Comparison of ENCODE assay signal across 20 cellular contexts in genomic region chrX:13464599-13465275, GRCh38.
DNase-seq lines count a peak whose midpoint lies in the region; ATAC-seq lines count a peak whose summit lies in the region.
"Had no signal": no experiment of that assay in that cellular context is flagged by ENCODE, and none has a peak within 500 bp of the region (broad histone marks: within the 10 kb centered on the region; RNA-seq: fewer than 3 reads in every experiment).

No MANE protein-coding gene starts in this region.

- peak; percentile 24 for DNase-seq in DMS 273 (lab: John Stamatoyannopoulos, UW; ENCODE audit: unreplicated experiment)
- no peak for DNase-seq in DMS 273 treated with DMSO at 0.1 percent for 48 hours (lab: John Stamatoyannopoulos, UW)
- DNase-seq in astrocyte of the hippocampus (ENCODE audit: low read depth, low spot score), result peak; percentile 19
- peak; percentile 36 for DNase-seq in iris pigment epithelial cell (ENCODE audit: low read depth)
- no peak for DNase-seq in activated effector memory CD4-positive, alpha-beta T cell treated with anti-CD3 and anti-CD28 coated beads, Interleukin-2, amount 50 U/mL, for 16 hours
- DNase-seq in NCI-H1092 (lab: John Stamatoyannopoulos, UW), result no peak
- DNase-seq: activated CD4-positive, alpha-beta T cell treated with anti-CD3 and anti-CD28 coated beads for 4 hours; activated naive CD4-positive, alpha-beta T cell treated with Interleukin-2 at 50 U/mL for 16 hours; activated T-cell treated with anti-CD3 and anti-CD28 coated beads, Interleukin-2, amount 50 U/mL, for 48 hours; CD8-positive, alpha-beta memory T cell; NCI-H1436 treated with DMSO at 0.1 percent for 48 hours; NCI-H2107; NCI-H524 treated with DMSO at 0.1 percent for 48 hours; sigmoid colon had no signal

- H3K27me3 ChIP-seq in skeletal muscle tissue (ENCODE audit: control insufficient read depth in 3 of 3, insufficient read depth in 3 of 3, low read length in 3 of 3), result no peaks in the 10 kb centered on the region
- H3K27me3 ChIP-seq: sigmoid colon had no signal

- H3K36me3 ChIP-seq in skeletal muscle tissue (ENCODE audit: control insufficient read depth in 3 of 3, insufficient read depth in 3 of 3, low read length in 3 of 3), result no peaks in the 10 kb centered on the region
- H3K36me3 ChIP-seq: sigmoid colon had no signal

- H3K9me3 ChIP-seq in skeletal muscle tissue (ENCODE audit: control insufficient read depth in 3 of 3, low read length in 3 of 3), result peaks cover 0 to 3% (median 0%) of the 10 kb centered on the region in 3 donors
- H3K9me3 ChIP-seq: sigmoid colon had no signal

- no peak overlapping the region for H3K4me3 ChIP-seq in skeletal muscle tissue (ENCODE audit: low read length in 3 of 3)
- H3K4me3 ChIP-seq: GM23338, K562, sigmoid colon had no signal

- peaks cover 0 to 3% (median 3%) of the 10 kb centered on the region in 3 donors for H3K4me1 ChIP-seq in skeletal muscle tissue (ENCODE audit: control insufficient read depth in 3 of 3, insufficient read depth in 3 of 3, low read length in 3 of 3)

- no peak overlapping the region for H3K9ac ChIP-seq in skeletal muscle tissue (ENCODE audit: low read depth in 1 of 3, low read length in 3 of 3)

- H3K27ac ChIP-seq in skeletal muscle tissue (ENCODE audit: low read depth, low read length), result peak overlapping the region; percentile 1
- H3K27ac ChIP-seq: 22Rv1, sigmoid colon had no signal

- ATAC-seq in HG03342 (IDR thresholded peaks at IDR 0.05; ENCODE audit: unreplicated experiment), result no peak
- ATAC-seq: GM23338, K562, SK-N-SH treated with all-trans-retinoic acid at 6 μM for 48 hours had no signal

Comparison
In these comparisons a context has a peak if more than half of its experiments do, and no peak if none do; other contexts are left out.
1. DNase-seq: peak in DMS 273 (single experiment), astrocyte of the hippocampus (single experiment) and iris pigment epithelial cell (single experiment); none in DMS 273 treated with DMSO at 0.1 percent for 48 hours (single experiment), activated effector memory CD4-positive, alpha-beta T cell treated with anti-CD3 and anti-CD28 coated beads, Interleukin-2, amount 50 U/mL, for 16 hours (single experiment) and NCI-H1092 (single experiment).